1 cellular context compared by ENCODE assay signal in the genomic region with DNA sequence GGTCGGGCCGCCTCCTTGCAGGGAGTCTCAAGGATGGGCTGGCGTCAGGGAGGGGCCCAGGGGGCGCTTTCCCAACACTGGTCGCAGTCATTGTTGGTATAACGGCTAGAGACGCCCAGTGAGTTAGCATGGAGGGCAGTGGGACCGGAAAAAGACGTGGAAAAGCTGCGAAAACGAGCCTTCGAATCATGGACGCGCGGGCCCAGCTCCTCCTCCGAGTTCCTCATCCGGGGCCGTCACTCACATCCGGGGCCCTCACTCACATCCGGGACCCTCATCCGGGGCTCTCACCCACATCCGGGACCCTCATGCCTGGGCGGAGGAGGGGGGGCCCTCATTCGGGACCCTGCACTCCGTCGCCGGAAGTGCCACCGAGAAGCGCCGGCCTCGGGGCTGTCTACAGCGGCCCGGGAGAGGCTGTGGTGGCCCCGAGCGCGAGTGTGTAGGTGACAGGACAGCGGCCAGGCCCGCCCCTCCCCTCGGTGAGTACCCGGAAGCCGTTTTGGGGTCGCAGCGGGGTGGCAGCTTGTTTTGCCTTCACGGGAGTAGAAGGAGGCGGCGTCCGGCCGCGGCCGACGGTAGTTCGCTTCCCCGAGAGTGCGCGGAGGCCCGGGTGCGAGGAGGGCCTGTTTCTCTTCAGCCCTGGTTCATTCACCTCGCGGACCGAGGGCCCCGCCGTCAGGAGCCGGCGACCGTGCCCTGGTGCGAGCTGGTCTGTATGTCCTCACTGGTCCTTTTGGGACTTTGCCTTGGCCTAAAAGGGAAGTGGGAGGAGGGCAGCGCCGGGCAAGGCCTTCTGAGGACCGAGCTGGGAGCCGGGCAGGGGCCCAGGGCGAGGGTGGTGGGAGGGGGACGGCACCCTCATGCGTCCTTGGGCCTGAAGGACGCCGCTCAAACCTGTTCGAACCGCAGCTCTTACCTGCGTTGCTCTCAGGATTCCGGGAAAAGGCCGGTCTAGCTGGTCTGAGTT.
TF ChIP-seq lines count a peak whose summit lies in the region.

TSS of gene ZNF655 (plus strand) at position 337 of the 970 bp plus-strand sequence. CDS start 1,918 bp downstream, outside the sequence.

TF ChIP-seq in HEK293, 187 proteins besides CTCF, POLR2A, EP300 and RAD21 (continued from another document and continues in another):
- TF ChIP-seq ATF2 (tag by site-specific recombination; IDR thresholded peaks at IDR 0.05; ENCODE audit: low read depth): no peak
- peak; percentile 91 for TF ChIP-seq ZNF10 (tag by site-specific recombination; IDR thresholded peaks at IDR 0.05)
- TF ChIP-seq KLF7 (tag by site-specific recombination; IDR thresholded peaks at IDR 0.05; ENCODE audit: borderline replicate concordance): 0 out of 2 replicates have a peak, but pooled peaks have one; percentile 9
- no peak for TF ChIP-seq HOXA7 (CRISPR knock-in tag; IDR thresholded peaks at IDR 0.05; ENCODE audit: borderline replicate concordance)
- TF ChIP-seq GLI2 (tag by site-specific recombination; IDR thresholded peaks at IDR 0.05; ENCODE audit: borderline replicate concordance, low read depth): no peak
- TF ChIP-seq ZBTB7A (tag by site-specific recombination; IDR thresholded peaks at IDR 0.05; ENCODE audit: low read depth): no peak
- peak; percentile 39; the same call in 1 of the 2 replicates for TF ChIP-seq SP7 (tag by site-specific recombination; IDR thresholded peaks at IDR 0.05)
- TF ChIP-seq, protein P1, sequence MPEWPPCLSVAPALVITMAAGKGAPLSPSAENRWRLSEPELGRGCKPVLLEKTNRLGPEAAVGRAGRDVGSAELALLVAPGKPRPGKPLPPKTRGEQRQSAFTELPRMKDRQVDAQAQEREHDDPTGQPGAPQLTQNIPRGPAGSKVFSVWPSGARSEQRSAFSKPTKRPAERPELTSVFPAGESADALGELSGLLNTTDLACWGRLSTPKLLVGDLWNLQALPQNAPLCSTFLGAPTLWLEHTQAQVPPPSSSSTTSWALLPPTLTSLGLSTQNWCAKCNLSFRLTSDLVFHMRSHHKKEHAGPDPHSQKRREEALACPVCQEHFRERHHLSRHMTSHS (tag by site-specific recombination; IDR thresholded peaks at IDR 0.05): no peak
- peak; percentile 60 for TF ChIP-seq KLF16 (tag by site-specific recombination; IDR thresholded peaks at IDR 0.05)
- no peak for TF ChIP-seq SCRT1 (tag by site-specific recombination; IDR thresholded peaks at IDR 0.05; ENCODE audit: borderline replicate concordance)
- TF ChIP-seq ZNF416 (tag by site-specific recombination; IDR thresholded peaks at IDR 0.05): no peak
- TF ChIP-seq ZNF596 (tag by site-specific recombination; IDR thresholded peaks at IDR 0.05): no peak
- peak; percentile 38 for TF ChIP-seq ZBTB8A (tag by site-specific recombination; IDR thresholded peaks at IDR 0.05)
- peak; percentile 74 for TF ChIP-seq SP3 (tag by site-specific recombination; IDR thresholded peaks at IDR 0.05)
- no peak for TF ChIP-seq ZNF221 (tag by site-specific recombination; IDR thresholded peaks at IDR 0.05; ENCODE audit: borderline replicate concordance)
- peak; percentile 88 for TF ChIP-seq ZXDB (tag by site-specific recombination; IDR thresholded peaks at IDR 0.05)
- no peak for TF ChIP-seq ZNF239 (tag by site-specific recombination; IDR thresholded peaks at IDR 0.05)
- TF ChIP-seq, protein P2, sequence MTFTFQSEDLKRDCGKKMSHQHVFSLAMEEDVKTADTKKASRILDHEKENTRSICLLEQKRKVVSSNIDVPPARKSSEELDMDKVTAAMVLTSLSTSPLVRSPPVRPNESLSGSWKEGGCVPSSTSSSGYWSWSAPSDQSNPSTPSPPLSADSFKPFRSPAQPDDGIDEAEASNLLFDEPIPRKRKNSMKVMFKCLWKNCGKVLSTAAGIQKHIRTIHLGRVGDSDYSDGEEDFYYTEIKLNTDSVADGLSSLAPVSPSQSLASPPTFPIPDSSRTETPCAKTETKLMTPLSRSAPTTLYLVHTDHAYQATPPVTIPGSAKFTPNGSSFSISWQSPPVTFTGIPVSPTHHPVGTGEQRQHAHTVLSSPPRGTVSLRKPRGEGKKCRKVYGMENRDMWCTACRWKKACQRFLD (tag by site-specific recombination; IDR thresholded peaks at IDR 0.05): 0 out of 2 replicates have a peak, but pooled peaks have one; percentile 13
- peak; percentile 82 for TF ChIP-seq ZSCAN30 (tag by site-specific recombination; IDR thresholded peaks at IDR 0.05)
- no peak for TF ChIP-seq ZNF707 (tag by site-specific recombination; IDR thresholded peaks at IDR 0.05)
- TF ChIP-seq ZNF391 (tag by site-specific recombination; IDR thresholded peaks at IDR 0.05; ENCODE audit: borderline replicate concordance, low read depth): peak; percentile 53; the same call in 1 of the 2 replicates
- TF ChIP-seq ZNF555 (tag by site-specific recombination; conservative IDR thresholded peaks at IDR 0.05): no peak
- TF ChIP-seq ZFP69B (tag by site-specific recombination; IDR thresholded peaks at IDR 0.05): peak; percentile 65
- peak; percentile 50 for TF ChIP-seq ZNF580 (tag by site-specific recombination; IDR thresholded peaks at IDR 0.05)
- no peak for TF ChIP-seq ZNF548 (tag by site-specific recombination; IDR thresholded peaks at IDR 0.05)
- no peak for TF ChIP-seq ZNF121 (tag by site-specific recombination; IDR thresholded peaks at IDR 0.05)
- peak; percentile 48 for TF ChIP-seq ZNF324 (tag by site-specific recombination; IDR thresholded peaks at IDR 0.05)
- TF ChIP-seq, protein P3, sequence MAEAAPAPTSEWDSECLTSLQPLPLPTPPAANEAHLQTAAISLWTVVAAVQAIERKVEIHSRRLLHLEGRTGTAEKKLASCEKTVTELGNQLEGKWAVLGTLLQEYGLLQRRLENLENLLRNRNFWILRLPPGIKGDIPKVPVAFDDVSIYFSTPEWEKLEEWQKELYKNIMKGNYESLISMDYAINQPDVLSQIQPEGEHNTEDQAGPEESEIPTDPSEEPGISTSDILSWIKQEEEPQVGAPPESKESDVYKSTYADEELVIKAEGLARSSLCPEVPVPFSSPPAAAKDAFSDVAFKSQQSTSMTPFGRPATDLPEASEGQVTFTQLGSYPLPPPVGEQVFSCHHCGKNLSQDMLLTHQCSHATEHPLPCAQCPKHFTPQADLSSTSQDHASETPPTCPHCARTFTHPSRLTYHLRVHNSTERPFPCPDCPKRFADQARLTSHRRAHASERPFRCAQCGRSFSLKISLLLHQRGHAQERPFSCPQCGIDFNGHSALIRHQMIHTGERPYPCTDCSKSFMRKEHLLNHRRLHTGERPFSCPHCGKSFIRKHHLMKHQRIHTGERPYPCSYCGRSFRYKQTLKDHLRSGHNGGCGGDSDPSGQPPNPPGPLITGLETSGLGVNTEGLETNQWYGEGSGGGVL (tag by site-specific recombination; IDR thresholded peaks at IDR 0.05): 0 out of 2 replicates have a peak, but pooled peaks have one; percentile 12
- TF ChIP-seq PRDM1 (tag by site-specific recombination; IDR thresholded peaks at IDR 0.05): no peak
- no peak for TF ChIP-seq ZNF600 (tag by site-specific recombination; IDR thresholded peaks at IDR 0.05)
- TF ChIP-seq ZEB2 (tag by site-specific recombination; IDR thresholded peaks at IDR 0.05): peak; percentile 76
- no peak for TF ChIP-seq ZNF843 (tag by site-specific recombination; IDR thresholded peaks at IDR 0.05)
- no peak for TF ChIP-seq TRIM28 (IDR thresholded peaks at IDR 0.05; ENCODE audit: borderline replicate concordance, low read length)
- peak; percentile 74 for TF ChIP-seq ZBTB26 (tag by site-specific recombination; optimal IDR thresholded peaks at IDR 0.05)
- TF ChIP-seq ZBTB21 (tag by site-specific recombination; IDR thresholded peaks at IDR 0.05): no peak
- no peak for TF ChIP-seq ZNF837 (tag by site-specific recombination; IDR thresholded peaks at IDR 0.05)
- TF ChIP-seq ZNF639 (tag by site-specific recombination; IDR thresholded peaks at IDR 0.05): no peak
- TF ChIP-seq KLF9 (tag by site-specific recombination; IDR thresholded peaks at IDR 0.05; ENCODE audit: low read depth): peak; percentile 22
- no peak for TF ChIP-seq REPIN1 (tag by site-specific recombination; IDR thresholded peaks at IDR 0.05; ENCODE audit: low read depth)
- no peak for TF ChIP-seq ZNF610 (tag by site-specific recombination; IDR thresholded peaks at IDR 0.05; ENCODE audit: borderline replicate concordance)
- TF ChIP-seq ZNF394 (tag by site-specific recombination; IDR thresholded peaks at IDR 0.05; ENCODE audit: borderline replicate concordance): peak; percentile 79
- TF ChIP-seq SALL2 (tag by site-specific recombination; IDR thresholded peaks at IDR 0.05; ENCODE audit: borderline replicate concordance): no peak
- peak; percentile 82; the same call in 1 of the 2 replicates for TF ChIP-seq YY2 (tag by site-specific recombination; IDR thresholded peaks at IDR 0.05)
- no peak for TF ChIP-seq ZNF354C (tag by site-specific recombination; IDR thresholded peaks at IDR 0.05; ENCODE audit: borderline replicate concordance, low read depth)
- peak; percentile 83 for TF ChIP-seq SP2 (tag by site-specific recombination; IDR thresholded peaks at IDR 0.05)
- peak; percentile 46 for TF ChIP-seq GLIS1 (tag by site-specific recombination; IDR thresholded peaks at IDR 0.05)
- no peak for TF ChIP-seq ZNF174 (tag by site-specific recombination; IDR thresholded peaks at IDR 0.05)
- TF ChIP-seq, protein P4, sequence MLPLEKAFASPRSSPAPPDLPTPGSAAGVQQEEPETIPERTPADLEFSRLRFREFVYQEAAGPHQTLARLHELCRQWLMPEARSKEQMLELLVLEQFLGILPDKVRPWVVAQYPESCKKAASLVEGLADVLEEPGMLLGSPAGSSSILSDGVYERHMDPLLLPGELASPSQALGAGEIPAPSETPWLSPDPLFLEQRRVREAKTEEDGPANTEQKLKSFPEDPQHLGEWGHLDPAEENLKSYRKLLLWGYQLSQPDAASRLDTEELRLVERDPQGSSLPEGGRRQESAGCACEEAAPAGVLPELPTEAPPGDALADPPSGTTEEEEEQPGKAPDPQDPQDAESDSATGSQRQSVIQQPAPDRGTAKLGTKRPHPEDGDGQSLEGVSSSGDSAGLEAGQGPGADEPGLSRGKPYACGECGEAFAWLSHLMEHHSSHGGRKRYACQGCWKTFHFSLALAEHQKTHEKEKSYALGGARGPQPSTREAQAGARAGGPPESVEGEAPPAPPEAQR (tag by site-specific recombination; IDR thresholded peaks at IDR 0.05): no peak
- TF ChIP-seq GLIS2 (tag by site-specific recombination; IDR thresholded peaks at IDR 0.05): peak; percentile 63
- peak; percentile 39; the same call in 1 of the 2 replicates for TF ChIP-seq KLF8 (tag by site-specific recombination; IDR thresholded peaks at IDR 0.05)
- no peak for TF ChIP-seq ZBTB44 (tag by site-specific recombination; IDR thresholded peaks at IDR 0.05)
- peak; percentile 13; the same call in 1 of the 2 replicates for TF ChIP-seq WT1 (tag by site-specific recombination; IDR thresholded peaks at IDR 0.05)
- 0 out of 2 replicates have a peak, but pooled peaks have one; percentile 33 for TF ChIP-seq EGR2 (tag by site-specific recombination; IDR thresholded peaks at IDR 0.05; ENCODE audit: low read depth)
- TF ChIP-seq, protein P5, sequence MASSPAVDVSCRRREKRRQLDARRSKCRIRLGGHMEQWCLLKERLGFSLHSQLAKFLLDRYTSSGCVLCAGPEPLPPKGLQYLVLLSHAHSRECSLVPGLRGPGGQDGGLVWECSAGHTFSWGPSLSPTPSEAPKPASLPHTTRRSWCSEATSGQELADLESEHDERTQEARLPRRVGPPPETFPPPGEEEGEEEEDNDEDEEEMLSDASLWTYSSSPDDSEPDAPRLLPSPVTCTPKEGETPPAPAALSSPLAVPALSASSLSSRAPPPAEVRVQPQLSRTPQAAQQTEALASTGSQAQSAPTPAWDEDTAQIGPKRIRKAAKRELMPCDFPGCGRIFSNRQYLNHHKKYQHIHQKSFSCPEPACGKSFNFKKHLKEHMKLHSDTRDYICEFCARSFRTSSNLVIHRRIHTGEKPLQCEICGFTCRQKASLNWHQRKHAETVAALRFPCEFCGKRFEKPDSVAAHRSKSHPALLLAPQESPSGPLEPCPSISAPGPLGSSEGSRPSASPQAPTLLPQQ (tag by site-specific recombination; IDR thresholded peaks at IDR 0.05): peak; percentile 80
